In genomic region chr1:21939650-21940374, GRCh38 we compare ENCODE assay signal across 7 cellular contexts. TPM values are rescaled to one million over a fixed set of nuclear protein-coding genes. Genes with fewer than 3 reads are reported as not detected.
A peak's percentile ranks its signal among the peaks of the same experiment; 100 is the strongest.
DNase-seq lines count a peak whose midpoint lies in the region; ATAC-seq and TF ChIP-seq lines count a peak whose summit lies in the region.

No MANE protein-coding gene starts in this region.

- H3K27me3 ChIP-seq in HL-60 (ENCODE audit: insufficient read depth, poor library complexity, severe bottlenecking) (no peaks in the 10 kb centered on the region), ovary (no peaks in the 10 kb centered on the region)

- TF ChIP-seq CTCF in HL-60 (IDR thresholded peaks at IDR 0.05; ENCODE audit: insufficient read depth, low read length) (no peak), fibroblast of villous mesenchyme (IDR thresholded peaks at IDR 0.05; ENCODE audit: insufficient read depth, low read depth, low read length) (peak; percentile 54), ovary (IDR thresholded peaks at IDR 0.05) (peak; percentile 43 to 67 (median 54))

- H3K4me1 ChIP-seq in ovary (ENCODE audit: insufficient read depth) = peaks cover 10% of the 10 kb centered on the region

- 25 to 29% (median 28%) methylated on average over 9 of the region's 9 CpGs for WGBS in ovary, 3 donors

- TF ChIP-seq EP300 in ovary (IDR thresholded peaks at IDR 0.05) = no peak

- ATAC-seq in HG02885 (IDR thresholded peaks at IDR 0.05; ENCODE audit: poor library complexity, unreplicated experiment) (no peak), GM18498 (IDR thresholded peaks at IDR 0.05; ENCODE audit: unreplicated experiment) (no peak)

- H3K4me3 ChIP-seq in HL-60 (replicated peaks; ENCODE audit: insufficient read depth, low read length) (no peak overlapping the region), fibroblast of villous mesenchyme (ENCODE audit: low read depth, low read length) (no peak overlapping the region), ovary (no peak overlapping the region)

- DNase-seq in HL-60 (ENCODE audit: low read depth in 1 of 2, low spot score in 1 of 2) (peak; percentile 26 to 68), SKM-1 (lab: John Stamatoyannopoulos, UW; ENCODE audit: unreplicated experiment) (peak; percentile 78), fibroblast of villous mesenchyme (ENCODE audit: low read depth) (peak; percentile 92), ovary (peak; percentile 81 to 90 (median 87)), NCI-H1436 treated with DMSO at 0.1 percent for 48 hours (lab: John Stamatoyannopoulos, UW) (no peak)

- no peak for TF ChIP-seq POLR2A in ovary (IDR thresholded peaks at IDR 0.05)

- H3K36me3 ChIP-seq in ovary = no peaks in the 10 kb centered on the region

- H3K27ac ChIP-seq in HL-60 (replicated peaks) = peak overlapping the region; percentile 6; the same call in 1 of the 2 replicates
- peak overlapping the region; percentile 17 to 26 for H3K27ac ChIP-seq in ovary

- H3K9me3 ChIP-seq in ovary = no peaks in the 10 kb centered on the region

- intact Hi-C loops in ovary (cut with DNase I) = loop anchor here in 1 of 4 donors (10.0 kb wide), 1 partner anchor 45 kb away; no protein-coding TSS in a partner anchor

RNA-seq across cellular contexts. Expression of gene HSPG2, which starts 2.7 kb away (rescaled TPM):
- total RNA-seq in fibroblast of villous mesenchyme (166 and 200 TPM in 2 replicates), ovary (100 to 1,000 TPM in 4 of 7 donors, 10 to 100 TPM in 3; 27.3 to 294 (median 116) TPM)
- 10 to 100 TPM; 37.9 to 65.0 TPM for polyA plus RNA-seq in ovary

RNA-seq across cellular contexts. Expression of gene CELA3B, which starts 37.0 kb away (rescaled TPM):
- not detected in 2 replicates for total RNA-seq in fibroblast of villous mesenchyme
- total RNA-seq in ovary = 10 to 100 TPM in 2 of 7 donors, 1 to 10 TPM in 1, not detected in 4; 2.6 to 19.2 (median 15.4) TPM
- not detected for polyA plus RNA-seq in ovary
